In genomic region chrX:133151320-133151719, GRCh38 we compare ENCODE assay signal across 20 cellular contexts. TPM values are rescaled to one million over a fixed set of nuclear protein-coding genes. Genes with fewer than 3 reads are reported as not detected.
A peak's percentile ranks its signal among the peaks of the same experiment; 100 is the strongest.
DNase-seq lines count a peak whose midpoint lies in the region; ATAC-seq, FAIRE-seq and TF ChIP-seq lines count a peak whose summit lies in the region.
"Had no signal": no experiment of that assay in that cellular context is flagged by ENCODE, and none has a peak within 500 bp of the region (broad histone marks: within the 10 kb centered on the region; RNA-seq: fewer than 3 reads in every experiment).

No MANE protein-coding gene starts in this region.

- H3K79me2 ChIP-seq in PC-3 (ENCODE audit: low read length) = no peaks in the 10 kb centered on the region

- H3K27me3 Mint-ChIP-seq in type B pancreatic cell = no peaks in the 10 kb centered on the region
- H3K27me3 Mint-ChIP-seq: stimulated activated memory B cell treated with anti-CD40 and anti-IgM and Interleukin-4, amounts not matched to agents 10 μg/mL and 1 μg/mL and 100 μg/mL, for 72 hours had no signal

- no peaks in the 10 kb centered on the region for H3K9me3 ChIP-seq in PC-3 (ENCODE audit: low read length)
- H3K9me3 ChIP-seq: gastroesophageal sphincter had no signal

- H3K27me3 ChIP-seq in PC-3 (ENCODE audit: low read length) = no peaks in the 10 kb centered on the region
- H3K27me3 ChIP-seq: gastroesophageal sphincter, tibial artery had no signal

- H3K9me2 ChIP-seq in PC-3 (replicated peaks; ENCODE audit: low read length) = no peaks in the 10 kb centered on the region

- BruUV-seq in PC-3 (replicated peaks; lab: Mats Ljungman, UMichigan) = no TSS peak

- peaks cover 14% of the 10 kb centered on the region for H3K4me1 ChIP-seq in PC-3 (ENCODE audit: insufficient read depth, low read length)
- H3K4me1 ChIP-seq: gastroesophageal sphincter, tibial artery had no signal

- peak; percentile 43 for FAIRE-seq in islet of Langerhans (lab: Jason Lieb, UNC)
- FAIRE-seq: TTC549 had no signal

- TF ChIP-seq CTCF in PC-3 (conservative IDR thresholded peaks at IDR 0.05; ENCODE audit: low read depth, low read length) (no peak), type B pancreatic cell (conservative IDR thresholded peaks at IDR 0.05) (no peak)

- peak overlapping the region; percentile 39 for H3K27ac ChIP-seq in PC-3 (ENCODE audit: low read length)
- H3K27ac ChIP-seq: 22Rv1, C4-2B, gastroesophageal sphincter, tibial artery had no signal

- CTCF ChIA-PET in PC-3 (lab: Charles Lee) = no interaction called here

- H3K4me1 Mint-ChIP-seq in type B pancreatic cell (ENCODE audit: unreplicated experiment) = peaks cover 9% of the 10 kb centered on the region
- H3K4me1 Mint-ChIP-seq: stimulated activated memory B cell treated with anti-CD40 and anti-IgM and Interleukin-4, amounts not matched to agents 10 μg/mL and 1 μg/mL and 100 μg/mL, for 72 hours had no signal

- ATAC-seq in PC-3 = no peak
- no peak for ATAC-seq in HG03342 (IDR thresholded peaks at IDR 0.05; ENCODE audit: unreplicated experiment)
- no peak for ATAC-seq in GM19035 (IDR thresholded peaks at IDR 0.05; ENCODE audit: unreplicated experiment)
- ATAC-seq: gastroesophageal sphincter; stimulated activated memory B cell treated with anti-CD40 and anti-IgM and Interleukin-4, amounts not matched to agents 10 μg/mL and 1 μg/mL and 100 μg/mL, for 72 hours had no signal

- H3K9ac ChIP-seq in PC-3 (ENCODE audit: low read length) = no peak overlapping the region

- peak overlapping the region; percentile 14 for H3K27ac Mint-ChIP-seq in type B pancreatic cell
- H3K27ac Mint-ChIP-seq: stimulated activated memory B cell treated with anti-CD40 and anti-IgM and Interleukin-4, amounts not matched to agents 10 μg/mL and 1 μg/mL and 100 μg/mL, for 72 hours had no signal

- peaks cover 8% of the 10 kb centered on the region for H3K9me3 Mint-ChIP-seq in type B pancreatic cell
- H3K9me3 Mint-ChIP-seq: stimulated activated memory B cell treated with anti-CD40 and anti-IgM and Interleukin-4, amounts not matched to agents 10 μg/mL and 1 μg/mL and 100 μg/mL, for 72 hours had no signal

- H2AFZ ChIP-seq in PC-3 (ENCODE audit: low read length) = no peak overlapping the region

- H3K4me3 Mint-ChIP-seq in type B pancreatic cell = no peak overlapping the region
- H3K4me3 Mint-ChIP-seq: stimulated activated memory B cell treated with anti-CD40 and anti-IgM and Interleukin-4, amounts not matched to agents 10 μg/mL and 1 μg/mL and 100 μg/mL, for 72 hours had no signal

- H4K20me1 ChIP-seq in PC-3 (ENCODE audit: low read length) = no peaks in the 10 kb centered on the region

- intact Hi-C loops in PC-3 (cut with micrococcal nuclease) = no loop called here

- H3K36me3 Mint-ChIP-seq in type B pancreatic cell = no peaks in the 10 kb centered on the region
- H3K36me3 Mint-ChIP-seq: stimulated activated memory B cell treated with anti-CD40 and anti-IgM and Interleukin-4, amounts not matched to agents 10 μg/mL and 1 μg/mL and 100 μg/mL, for 72 hours had no signal

- DNase-seq in DMS53 (lab: John Stamatoyannopoulos, UW) (peak; percentile 46), DMS53 treated with DMSO at 0.1 percent for 48 hours (lab: John Stamatoyannopoulos, UW; ENCODE audit: unreplicated experiment) (no peak), PC-3 (peak; percentile 70), type B pancreatic cell (ENCODE audit: extremely low spot score, unreplicated experiment) (no peak), DMS 273 treated with DMSO at 0.1 percent for 48 hours (lab: John Stamatoyannopoulos, UW) (no peak)
- DNase-seq: activated CD4-positive, alpha-beta T cell treated with anti-CD3 and anti-CD28 coated beads for 48 hours; activated naive CD4-positive, alpha-beta T cell treated with Interleukin-2 at 50 U/mL for 16 hours; aorta; tibial artery had no signal

- no peak overlapping the region for H3K4me3 ChIP-seq in PC-3 (ENCODE audit: low read length)
- H3K4me3 ChIP-seq: gastroesophageal sphincter, tibial artery had no signal

- no peaks in the 10 kb centered on the region for H3F3A ChIP-seq in PC-3 (ENCODE audit: low read length, unreplicated experiment)

- no peak overlapping the region for H3K4me2 ChIP-seq in PC-3 (ENCODE audit: low read length)

- H3K36me3 ChIP-seq in PC-3 (ENCODE audit: low read depth, low read length) = no peaks in the 10 kb centered on the region
- H3K36me3 ChIP-seq: gastroesophageal sphincter, tibial artery had no signal

- POLR2A ChIA-PET in PC-3 (lab: Charles Lee; ENCODE audit: unreplicated experiment) = no interaction called here

RNA-seq across cellular contexts. Expression of gene USP26, which starts 54.4 kb away (rescaled TPM):
- total RNA-seq in PC-3 (2014; rRNA removed) (not detected in 2 replicates), type B pancreatic cell (ENCODE audit: low replicate concordance) (not detected in 2 replicates)
- total RNA-seq: aorta, gastroesophageal sphincter, LHCN-M2, mesenteric fat pad, RPMI7951 had no signal

Comparison
In these comparisons a context has a peak if more than half of its experiments do, and no peak if none do; other contexts are left out.
1. DNase-seq: peak in DMS53 (single experiment) and PC-3 (single experiment); none in DMS53 treated with DMSO at 0.1 percent for 48 hours (single experiment), type B pancreatic cell (single experiment) and DMS 273 treated with DMSO at 0.1 percent for 48 hours (single experiment).